8 cellular contexts compared by ENCODE assay signal in genomic region chr2:138373993-138374408, GRCh38.
DNase-seq lines count a peak whose midpoint lies in the region; ATAC-seq and TF ChIP-seq lines count a peak whose summit lies in the region.

No MANE protein-coding gene starts in this region.

- no peaks in the 10 kb centered on the region for H3K36me3 Mint-ChIP-seq in HFFc6 (ENCODE audit: low read depth)
- H3K36me3 Mint-ChIP-seq in mesothelial cell of epicardium = no peaks in the 10 kb centered on the region

- H3K4me3 ChIP-seq in choroid plexus epithelial cell (ENCODE audit: low read depth, low read length) = no peak overlapping the region

- H3K27me3 Mint-ChIP-seq in HFFc6 (ENCODE audit: insufficient read depth) (no peaks in the 10 kb centered on the region), mesothelial cell of epicardium (ENCODE audit: low read depth) (no peaks in the 10 kb centered on the region)

- no peaks in the 10 kb centered on the region for H3K4me1 Mint-ChIP-seq in HFFc6 (ENCODE audit: low read depth)
- peaks cover 3% of the 10 kb centered on the region for H3K4me1 Mint-ChIP-seq in mesothelial cell of epicardium

- peak; percentile 87 for TF ChIP-seq CTCF in HFFc6 (IDR thresholded peaks at IDR 0.05)
- TF ChIP-seq CTCF in choroid plexus epithelial cell (conservative IDR thresholded peaks at IDR 0.05; ENCODE audit: low read depth, low read length) = peak; percentile 75
- TF ChIP-seq CTCF in mesothelial cell of epicardium (IDR thresholded peaks at IDR 0.05; ENCODE audit: unreplicated experiment) = peak; percentile 62

- H3K9me3 Mint-ChIP-seq in HFFc6 (no peaks in the 10 kb centered on the region), mesothelial cell of epicardium (no peaks in the 10 kb centered on the region)

- H3K4me3 Mint-ChIP-seq in HFFc6 (no peak overlapping the region), mesothelial cell of epicardium (no peak overlapping the region)

- H3K27ac Mint-ChIP-seq in HFFc6 (no peak overlapping the region), mesothelial cell of epicardium (no peak overlapping the region)

- ATAC-seq in HG03095 (IDR thresholded peaks at IDR 0.05; ENCODE audit: unreplicated experiment) = no peak

- DNase-seq in GM03348 (ENCODE audit: low spot score) = peak; percentile 33
- peak; percentile 20 for DNase-seq in HFFc6
- DNase-seq in NCI-H524 treated with DMSO at 0.1 percent for 48 hours (lab: John Stamatoyannopoulos, UW) = peak; percentile 5
- peak; percentile 74 for DNase-seq in choroid plexus epithelial cell (ENCODE audit: low read depth)
- no peak for DNase-seq in mesothelial cell of epicardium (ENCODE audit: low spot score in 2 of 2, unreplicated experiment in 2 of 2)
- DNase-seq in activated CD4-positive, alpha-beta T cell treated with anti-CD3 and anti-CD28 coated beads for 1 hour = no peak
- DNase-seq in NCI-H1417 treated with DMSO at 0.1 percent for 48 hours (lab: John Stamatoyannopoulos, UW) = no peak

Comparison
In these comparisons a context has a peak if more than half of its experiments do, and no peak if none do; other contexts are left out.
1. DNase-seq: peak in GM03348 (single experiment), HFFc6 (single experiment), NCI-H524 treated with DMSO at 0.1 percent for 48 hours (single experiment) and choroid plexus epithelial cell (single experiment); none in mesothelial cell of epicardium (0 of 2), activated CD4-positive, alpha-beta T cell treated with anti-CD3 and anti-CD28 coated beads for 1 hour (single experiment) and NCI-H1417 treated with DMSO at 0.1 percent for 48 hours (single experiment).
2. Peak in every context shown above with its lines, with median percentiles within 50 percentile points of each other: CTCF ChIP-seq.